In the genomic region with DNA sequence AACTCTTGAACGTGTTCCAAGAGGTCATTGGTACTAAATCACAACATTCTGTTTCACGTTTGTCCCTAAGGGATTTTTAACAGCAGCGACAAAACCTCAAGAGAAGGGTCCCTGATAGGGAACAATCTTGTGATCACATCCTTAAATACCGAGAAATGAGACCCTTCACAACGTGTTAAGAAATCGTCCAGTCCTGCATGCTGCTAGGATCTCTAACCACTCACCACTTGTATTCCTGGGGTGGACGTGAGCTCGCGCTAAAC, we compare ENCODE assay signal across 8 cellular contexts.
DNase-seq lines count a peak whose midpoint lies in the region; ATAC-seq and TF ChIP-seq lines count a peak whose summit lies in the region.

No MANE protein-coding gene starts in this region.

- H3K23ac ChIP-seq in trophoblast cell (ENCODE audit: low read length) = no peak overlapping the region

- no peak for TF ChIP-seq CTCF in RWPE2 (IDR thresholded peaks at IDR 0.05; ENCODE audit: poor library complexity, severe bottlenecking)
- no peak for TF ChIP-seq CTCF in esophagus squamous epithelium (IDR thresholded peaks at IDR 0.05)

- H3K79me2 ChIP-seq in trophoblast cell (ENCODE audit: control insufficient read depth, insufficient read depth, low read length, poor library complexity) = peaks cover 7% of the 10 kb centered on the region

- peak overlapping the region; percentile 98 for H4K91ac ChIP-seq in trophoblast cell (ENCODE audit: low read depth, low read length)

- H3K4me2 ChIP-seq in trophoblast cell (ENCODE audit: low read length) = peak overlapping the region; percentile 94

- H3K36me3 ChIP-seq in ES-I3 (ENCODE audit: insufficient read depth, low read length) (no peaks in the 10 kb centered on the region), RWPE2 (ENCODE audit: low read depth) (no peaks in the 10 kb centered on the region), esophagus squamous epithelium (no peaks in the 10 kb centered on the region), trophoblast cell (ENCODE audit: control insufficient read depth in 1 of 2, insufficient read depth in 2 of 2, low read length in 2 of 2) (no peaks in the 10 kb centered on the region)

- H4K8ac ChIP-seq in trophoblast cell (ENCODE audit: low read depth, low read length) = peak overlapping the region; percentile 99

- TF ChIP-seq POLR2A in esophagus squamous epithelium (IDR thresholded peaks at IDR 0.05) = no peak

- no peak overlapping the region for H2BK120ac ChIP-seq in trophoblast cell (ENCODE audit: insufficient read depth, low read length, poor library complexity)

- no peaks in the 10 kb centered on the region for H3K4me1 ChIP-seq in ES-I3 (ENCODE audit: insufficient read depth, low read length)
- H3K4me1 ChIP-seq in RWPE2 (ENCODE audit: insufficient read depth, poor library complexity, severe bottlenecking) = no peaks in the 10 kb centered on the region
- peaks cover 0 to 16% (median 6%) of the 10 kb centered on the region in 3 donors for H3K4me1 ChIP-seq in esophagus squamous epithelium
- peaks cover 4 to 10% of the 10 kb centered on the region in 2 experiments for H3K4me1 ChIP-seq in trophoblast cell (ENCODE audit: control insufficient read depth in 1 of 2, insufficient read depth in 2 of 2, low read length in 2 of 2)

- no peak overlapping the region for H3K18ac ChIP-seq in trophoblast cell (ENCODE audit: low read length)

- ATAC-seq in RWPE2 (ENCODE audit: low read depth) (no peak), GM18498 (IDR thresholded peaks at IDR 0.05; ENCODE audit: unreplicated experiment) (no peak), GM19395 (IDR thresholded peaks at IDR 0.05; ENCODE audit: unreplicated experiment) (no peak)

- H3K27me3 ChIP-seq in RWPE2 (ENCODE audit: insufficient read depth, poor library complexity, severe bottlenecking) = no peaks in the 10 kb centered on the region
- no peaks in the 10 kb centered on the region for H3K27me3 ChIP-seq in esophagus squamous epithelium
- H3K27me3 ChIP-seq in trophoblast cell (ENCODE audit: insufficient read depth, low read length) = no peaks in the 10 kb centered on the region

- H3K79me1 ChIP-seq in trophoblast cell (ENCODE audit: low read length) = peaks cover 13% of the 10 kb centered on the region

- H4K12ac ChIP-seq in trophoblast cell (ENCODE audit: low read depth, low read length) = peak overlapping the region; percentile 68

- H3K4ac ChIP-seq in trophoblast cell (ENCODE audit: low read depth, low read length) = no peak overlapping the region

- intact Hi-C loops in esophagus squamous epithelium (cut with DNase I) = no loop called here

- H3K4me3 ChIP-seq in RWPE2 (ENCODE audit: severe bottlenecking) = peak overlapping the region; percentile 68
- peak overlapping the region; percentile 53 to 75 (median 70) for H3K4me3 ChIP-seq in esophagus squamous epithelium
- H3K4me3 ChIP-seq in trophoblast cell (ENCODE audit: low read depth, low read length) = peak overlapping the region; percentile 78

- H3K27ac ChIP-seq in RWPE2 (ENCODE audit: poor library complexity, severe bottlenecking) (no peak overlapping the region), esophagus squamous epithelium (peak overlapping the region; percentile 97 to 99 (median 98)), trophoblast cell (ENCODE audit: low read depth, low read length) (peak overlapping the region; percentile 99)

- DNase-seq in RWPE2 (ENCODE audit: low spot score) (no peak), esophagus squamous epithelium (lab: John Stamatoyannopoulos, UW) (no peak), trophoblast cell (no peak), islet precursor cell (no peak)
- no peak for DNase-seq in effector CD4-positive, alpha-beta T cell

- H3K9me3 ChIP-seq in ES-I3 (ENCODE audit: control insufficient read depth, insufficient read depth, low read length) = no peaks in the 10 kb centered on the region
- no peaks in the 10 kb centered on the region for H3K9me3 ChIP-seq in RWPE2 (ENCODE audit: severe bottlenecking)
- H3K9me3 ChIP-seq in esophagus squamous epithelium = no peaks in the 10 kb centered on the region
- H3K9me3 ChIP-seq in trophoblast cell (ENCODE audit: insufficient read depth, low read depth, low read length) = no peaks in the 10 kb centered on the region

- H3K9ac ChIP-seq in ES-I3 (ENCODE audit: low read depth, low read length) (peak overlapping the region; percentile 95), trophoblast cell (ENCODE audit: low read length) (peak overlapping the region; percentile 64)

- 17 to 25% methylated on average over 6 to 9 of the region's 9 CpGs for WGBS in esophagus squamous epithelium, 2 donors
- no CpG with 5 or more reads among the region's 9 CpGs for WGBS in trophoblast cell (ENCODE audit: extremely low coverage, insufficient coverage, insufficient read length)

- H2AK5ac ChIP-seq in trophoblast cell (ENCODE audit: low read length) = no peak overlapping the region

- peak overlapping the region; percentile 57 for H3K14ac ChIP-seq in trophoblast cell (ENCODE audit: low read length)

- H2AFZ ChIP-seq in trophoblast cell (ENCODE audit: insufficient read depth, low read length, poor library complexity) = peak overlapping the region; percentile 19

- peak overlapping the region; percentile 28 for H2BK12ac ChIP-seq in trophoblast cell (ENCODE audit: low read length)

- H2BK5ac ChIP-seq in trophoblast cell (ENCODE audit: low read depth, low read length, poor library complexity) = peak overlapping the region; percentile 38
